In genomic region chr3:179446501-179446900, GRCh38 we compare ENCODE assay signal across 11 cellular contexts. TPM values are rescaled to one million over a fixed set of nuclear protein-coding genes. Genes with fewer than 3 reads are reported as not detected.
DNase-seq lines count a peak whose midpoint lies in the region; ATAC-seq, FAIRE-seq and TF ChIP-seq lines count a peak whose summit lies in the region.
"Had no signal": no experiment of that assay in that cellular context is flagged by ENCODE, and none has a peak within 500 bp of the region (broad histone marks: within the 10 kb centered on the region; RNA-seq: fewer than 3 reads in every experiment).

No MANE protein-coding gene starts in this region.

- H3K4me3 ChIP-seq in breast epithelium: no peak overlapping the region
- no peak overlapping the region for H3K4me3 ChIP-seq in endothelial cell of umbilical vein (replicated peaks in 1 of 3; ENCODE audit: insufficient read depth in 1 of 3, low read depth in 1 of 3, low read length in 3 of 3)
- H3K4me3 ChIP-seq in CD8-positive, alpha-beta T cell (ENCODE audit: low read depth, low read length): no peak overlapping the region
- H3K4me3 ChIP-seq: stomach had no signal

- POLR2A ChIA-PET in MCF 10A (lab: Yijun Ruan, JAX) (interaction anchor here (1.3 kb wide), 1 partner anchor 116 kb away, joined by 6 read pairs; the partner anchor contains the start of gene ACTL6A), endothelial cell of umbilical vein (lab: Charles Lee) (interaction anchor here (0.9 kb wide), 1 partner anchor 111 kb away, joined by 3 read pairs; no protein-coding TSS in a partner anchor)
- POLR2A ChIA-PET in CD8-positive, alpha-beta T cell (lab: Charles Lee): no interaction called here

- no peak overlapping the region for H3K27ac ChIP-seq in breast epithelium
- H3K27ac ChIP-seq in endothelial cell of umbilical vein (ENCODE audit: insufficient read depth, low read depth, low read length): no peak overlapping the region
- no peak overlapping the region for H3K27ac ChIP-seq in CD8-positive, alpha-beta T cell (ENCODE audit: low read depth, low read length)
- H3K27ac ChIP-seq: parathyroid adenoma, stomach had no signal

- no peaks in the 10 kb centered on the region for H3K9me3 ChIP-seq in breast epithelium
- no peaks in the 10 kb centered on the region for H3K9me3 ChIP-seq in endothelial cell of umbilical vein (replicated peaks; ENCODE audit: control insufficient read depth, insufficient read depth, low read length)
- no peaks in the 10 kb centered on the region for H3K9me3 ChIP-seq in CD8-positive, alpha-beta T cell (ENCODE audit: low read length)
- H3K9me3 ChIP-seq: stomach had no signal

- no peak overlapping the region for H3K4me2 ChIP-seq in endothelial cell of umbilical vein (ENCODE audit: insufficient read depth, low read length)

- H3K27ac Mint-ChIP-seq in MCF 10A (ENCODE audit: low read depth, unreplicated experiment): no peak overlapping the region
- H3K27ac Mint-ChIP-seq in type B pancreatic cell: no peak overlapping the region
- H3K27ac Mint-ChIP-seq in CD8-positive, alpha-beta T cell: no peak overlapping the region

- no peaks in the 10 kb centered on the region for H3K27me3 ChIP-seq in breast epithelium
- H3K27me3 ChIP-seq in endothelial cell of umbilical vein (ENCODE audit: control insufficient read depth in 2 of 2, insufficient read depth in 2 of 2, low read length in 2 of 2): no peaks in the 10 kb centered on the region
- peaks cover 17% of the 10 kb centered on the region for H3K27me3 ChIP-seq in CD8-positive, alpha-beta T cell (ENCODE audit: insufficient read depth, low read length)
- H3K27me3 ChIP-seq: stomach had no signal

- ATAC-seq in CD8-positive, alpha-beta T cell: no peak
- no peak for ATAC-seq in GM18520 (IDR thresholded peaks at IDR 0.05; ENCODE audit: unreplicated experiment)
- no peak for ATAC-seq in GM21423 (IDR thresholded peaks at IDR 0.05; ENCODE audit: unreplicated experiment)

- no peak overlapping the region for H3K4me3 Mint-ChIP-seq in MCF 10A (ENCODE audit: unreplicated experiment)
- no peak overlapping the region for H3K4me3 Mint-ChIP-seq in type B pancreatic cell
- no peak overlapping the region for H3K4me3 Mint-ChIP-seq in CD8-positive, alpha-beta T cell

- peak; percentile 15 for TF ChIP-seq CTCF in MCF 10A (IDR thresholded peaks at IDR 0.05; ENCODE audit: unreplicated experiment)
- peak in 1 of 3 donors; percentile 24 for TF ChIP-seq CTCF in breast epithelium (IDR thresholded peaks at IDR 0.05)
- peak; percentile 21 to 27 for TF ChIP-seq CTCF in endothelial cell of umbilical vein (IDR thresholded peaks at IDR 0.05; ENCODE audit: extremely low read depth in 1 of 2, insufficient read depth in 1 of 2, low read depth in 1 of 2, low read length in 2 of 2)
- peak; percentile 64 for TF ChIP-seq CTCF in type B pancreatic cell (conservative IDR thresholded peaks at IDR 0.05)
- no peak for TF ChIP-seq CTCF in CD8-positive, alpha-beta T cell (IDR thresholded peaks at IDR 0.05)

- no peak for TF ChIP-seq POLR2A in breast epithelium (IDR thresholded peaks at IDR 0.05)
- no peak for TF ChIP-seq POLR2A in endothelial cell of umbilical vein (IDR thresholded peaks at IDR 0.05; ENCODE audit: low read depth, low read length)

- H2AFZ ChIP-seq in endothelial cell of umbilical vein (ENCODE audit: low read depth, low read length): no peak overlapping the region
- H2AFZ ChIP-seq: parathyroid adenoma had no signal

- H3K36me3 ChIP-seq in breast epithelium (no peaks in the 10 kb centered on the region), endothelial cell of umbilical vein (ENCODE audit: control insufficient read depth in 2 of 2, extremely low read depth in 1 of 2, insufficient read depth in 2 of 2, low read length in 2 of 2) (peaks cover 0 to 5% of the 10 kb centered on the region in 2 experiments)
- H3K36me3 ChIP-seq in CD8-positive, alpha-beta T cell (ENCODE audit: insufficient read depth, low read length): no peaks in the 10 kb centered on the region
- H3K36me3 ChIP-seq: stomach had no signal

- H3K4me1 Mint-ChIP-seq in MCF 10A (ENCODE audit: insufficient read depth, unreplicated experiment): peaks cover 35% of the 10 kb centered on the region
- peaks cover 18% of the 10 kb centered on the region for H3K4me1 Mint-ChIP-seq in type B pancreatic cell (ENCODE audit: unreplicated experiment)
- peaks cover 12% of the 10 kb centered on the region for H3K4me1 Mint-ChIP-seq in CD8-positive, alpha-beta T cell (ENCODE audit: low read depth)

- H4K20me1 ChIP-seq in endothelial cell of umbilical vein (replicated peaks; ENCODE audit: control insufficient read depth, extremely low read depth, insufficient read depth, low read length): no peaks in the 10 kb centered on the region

- H3K9ac ChIP-seq in endothelial cell of umbilical vein (replicated peaks; ENCODE audit: extremely low read depth, insufficient read depth, low read length): no peak overlapping the region
- H3K9ac ChIP-seq: parathyroid adenoma had no signal

- dilution Hi-C loops in endothelial cell of umbilical vein (cut with MboI; ENCODE audit: extremely low pct_ligation_motif_present, low sequenced_read_pairs): no loop called here

- H3K27me3 Mint-ChIP-seq in MCF 10A (ENCODE audit: insufficient read depth, unreplicated experiment): no peaks in the 10 kb centered on the region
- H3K27me3 Mint-ChIP-seq in type B pancreatic cell: peaks cover 13% of the 10 kb centered on the region
- H3K27me3 Mint-ChIP-seq in CD8-positive, alpha-beta T cell (ENCODE audit: low read depth): peaks cover 48% of the 10 kb centered on the region

- H3K36me3 Mint-ChIP-seq in MCF 10A (ENCODE audit: insufficient read depth, unreplicated experiment) (peaks cover 2% of the 10 kb centered on the region), type B pancreatic cell (peaks cover 4% of the 10 kb centered on the region)
- H3K36me3 Mint-ChIP-seq in CD8-positive, alpha-beta T cell: no peaks in the 10 kb centered on the region

- peaks cover 0 to 5% of the 10 kb centered on the region in 2 donors for H3K4me1 ChIP-seq in breast epithelium
- H3K4me1 ChIP-seq in endothelial cell of umbilical vein (ENCODE audit: control insufficient read depth, extremely low read depth, insufficient read depth, low read length): peaks cover 18% of the 10 kb centered on the region
- H3K4me1 ChIP-seq in CD8-positive, alpha-beta T cell (ENCODE audit: insufficient read depth, low read length): peaks cover 9% of the 10 kb centered on the region
- H3K4me1 ChIP-seq: parathyroid adenoma had no signal

- H3K9me3 Mint-ChIP-seq in MCF 10A (ENCODE audit: unreplicated experiment): no peaks in the 10 kb centered on the region
- no peaks in the 10 kb centered on the region for H3K9me3 Mint-ChIP-seq in type B pancreatic cell
- no peaks in the 10 kb centered on the region for H3K9me3 Mint-ChIP-seq in CD8-positive, alpha-beta T cell

- peak; percentile 21 for FAIRE-seq in endothelial cell of umbilical vein (lab: Jason Lieb, UNC)
- FAIRE-seq: colon had no signal

- BruUV-seq in MCF 10A (replicated peaks; lab: Mats Ljungman, UMichigan): no TSS peak
- BruUV-seq in endothelial cell of umbilical vein (replicated peaks; lab: Mats Ljungman, UMichigan): no TSS peak

- CTCF ChIA-PET in MCF 10A (lab: Yijun Ruan, JAX): interaction anchor here (0.7 to 4.0 kb wide), 16 partner anchors 11 to 137 kb away, joined by 3 to 24 read pairs (median 3); no protein-coding TSS in a partner anchor
- CTCF ChIA-PET in endothelial cell of umbilical vein (lab: Charles Lee): interaction anchor here (0.6 to 3.7 kb wide), 18 partner anchors 12 to 116 kb away, joined by 3 to 57 read pairs (median 5); partner anchors contain the start of gene ACTL6A
- CTCF ChIA-PET in CD8-positive, alpha-beta T cell (lab: Charles Lee): no interaction called here

- no peaks in the 10 kb centered on the region for H3K9me1 ChIP-seq in endothelial cell of umbilical vein (replicated peaks; ENCODE audit: control insufficient read depth, extremely low read depth, insufficient read depth, low read length)

- DNase-seq in MCF 10A (ENCODE audit: unreplicated experiment) (peak; percentile 58), breast epithelium (ENCODE audit: low spot score in 2 of 2) (no peak), NCI-H2227 treated with DMSO at 0.1 percent for 48 hours (lab: John Stamatoyannopoulos, UW) (peak; percentile 17), endothelial cell of umbilical vein (ENCODE audit: low read depth, low spot score) (peak; percentile 73), type B pancreatic cell (ENCODE audit: extremely low spot score, unreplicated experiment) (no peak)
- no peak for DNase-seq in CD8-positive, alpha-beta T cell
- DNase-seq: stomach had no signal

- intact Hi-C loops in MCF 10A (cut with micrococcal nuclease) (loop anchor here (1.0 kb wide), 1 partner anchor 112 kb away; no protein-coding TSS in a partner anchor), breast epithelium (cut with DNase I; ENCODE audit: low total_unique reads) (no loop called here), endothelial cell of umbilical vein (cut with micrococcal nuclease) (loop anchor here (1.0 kb wide), 1 partner anchor 112 kb away; no protein-coding TSS in a partner anchor)
- intact Hi-C loops in CD8-positive, alpha-beta T cell (cut with DNase I, micrococcal nuclease): no loop called here

- peaks cover 93% of the 10 kb centered on the region for H3K79me2 ChIP-seq in endothelial cell of umbilical vein (ENCODE audit: control insufficient read depth, insufficient read depth, low read length)
- H3K79me2 ChIP-seq: parathyroid adenoma had no signal

TF ChIP-seq in endothelial cell of umbilical vein, 7 proteins besides CTCF, POLR2A, EP300 and RAD21 (continues in another document):
- no peak for TF ChIP-seq EZH2 (IDR thresholded peaks at IDR 0.05; ENCODE audit: borderline replicate concordance, low read depth, low read length, severe bottlenecking)
- TF ChIP-seq GATA2 (IDR thresholded peaks at IDR 0.05; ENCODE audit: insufficient read depth, insufficient read length, low read depth, low read length): no peak
- TF ChIP-seq POLR2AphosphoS5 (IDR thresholded peaks at IDR 0.05; ENCODE audit: insufficient read depth, low read depth, low read length): no peak
- TF ChIP-seq JUN (IDR thresholded peaks at IDR 0.05; ENCODE audit: borderline replicate concordance, insufficient read depth, insufficient read length, low read depth): no peak
- no peak for TF ChIP-seq MYC (IDR thresholded peaks at IDR 0.05; ENCODE audit: low read depth, low read length)

RNA-seq across cellular contexts. Expression of gene GNB4, which starts 4.8 kb away (rescaled TPM):
- total RNA-seq in MCF 10A (2022): 20.3 and 20.8 TPM in 2 replicates
- total RNA-seq in breast epithelium: 10 to 100 TPM; 23.8 to 38.7 (median 29.6) TPM
- 61.9 and 62.6 TPM in 2 replicates for total RNA-seq in endothelial cell of umbilical vein
- polyA plus RNA-seq in endothelial cell of umbilical vein: 22.2 and 30.3 TPM in 2 replicates
- 23.5 and 24.5 TPM in 2 replicates for polyA plus RNA-seq in endothelial cell of umbilical vein (2011; cell fraction: cytosol; rRNA removed)
- 26.2 and 28.2 TPM in 2 replicates for polyA plus RNA-seq in endothelial cell of umbilical vein (2011; cell fraction: nucleus; rRNA removed)
- polyA plus RNA-seq in endothelial cell of umbilical vein (2012): 28.2 and 41.8 TPM in 2 replicates
- 134 TPM in 2 replicates for polyA minus RNA-seq in endothelial cell of umbilical vein
- 28.9 TPM for polyA minus RNA-seq in endothelial cell of umbilical vein (2011; cell fraction: cytosol; rRNA and poly(A)+ RNA removed)
- polyA minus RNA-seq in endothelial cell of umbilical vein (2011; cell fraction: nucleus; rRNA and poly(A)+ RNA removed): 36.2 and 51.3 TPM in 2 replicates
- 11.9 and 26.8 TPM in 2 replicates for total RNA-seq in type B pancreatic cell (ENCODE audit: low replicate concordance)
- under 1 TPM; 0.33 to 0.44 TPM for total RNA-seq in CD8-positive, alpha-beta T cell

Comparison
In these comparisons a context has a peak if more than half of its experiments do, and no peak if none do; other contexts are left out.
1. DNase-seq: peak in MCF 10A (single experiment), NCI-H2227 treated with DMSO at 0.1 percent for 48 hours (single experiment) and endothelial cell of umbilical vein (single experiment); none in breast epithelium (0 of 2), type B pancreatic cell (single experiment) and CD8-positive, alpha-beta T cell (0 of 7).
2. intact Hi-C loops: an anchor here in MCF 10A (1.0 kb wide) and endothelial cell of umbilical vein (1.0 kb wide); none called in breast epithelium and CD8-positive, alpha-beta T cell.